Comparison of ENCODE assay signal across 8 cellular contexts in genomic region chr10:89700914-89701237, GRCh38. TPM values are rescaled to one million over a fixed set of nuclear protein-coding genes. Genes with fewer than 3 reads are reported as not detected.
DNase-seq lines count a peak whose midpoint lies in the region; ATAC-seq and TF ChIP-seq lines count a peak whose summit lies in the region.

No MANE protein-coding gene starts in this region.

- ATAC-seq in activated naive CD4-positive, alpha-beta T cell treated with anti-CD3 and anti-CD28 coated beads, Interleukin-2, amount 50 U/mL, for 72 hours = no peak
- no peak for ATAC-seq in stimulated activated memory B cell treated with anti-CD40 and anti-IgM and Interleukin-4, amounts not matched to agents 10 μg/mL and 1 μg/mL and 100 μg/mL, for 72 hours
- ATAC-seq in GM21529 (IDR thresholded peaks at IDR 0.05; ENCODE audit: unreplicated experiment) = no peak
- ATAC-seq in HG03521 (IDR thresholded peaks at IDR 0.05; ENCODE audit: unreplicated experiment) = no peak

- DNase-seq in HL-60 (ENCODE audit: low read depth in 1 of 2, low spot score in 1 of 2) = no peak
- DNase-seq in activated naive CD4-positive, alpha-beta T cell treated with anti-CD3 and anti-CD28 coated beads, Interleukin-2, amount 50 U/mL, for 72 hours (ENCODE audit: low spot score in 2 of 2) = no peak
- DNase-seq in GM10248 (ENCODE audit: extremely low spot score) = no peak
- DNase-seq in anterior cingulate cortex (lab: John Stamatoyannopoulos, UW) = no peak

- TF ChIP-seq CTCF in HL-60 (IDR thresholded peaks at IDR 0.05; ENCODE audit: insufficient read depth, low read length) (no peak), GM10248 (IDR thresholded peaks at IDR 0.05; ENCODE audit: control extremely low read depth, extremely low read depth, low read depth, missing control alignments) (no peak)

- peaks cover 18 to 26% of the 10 kb centered on the region in 2 donors for H3K36me3 Mint-ChIP-seq in activated naive CD4-positive, alpha-beta T cell treated with anti-CD3 and anti-CD28 coated beads, Interleukin-2, amount 50 U/mL, for 72 hours
- H3K36me3 Mint-ChIP-seq in stimulated activated memory B cell treated with anti-CD40 and anti-IgM and Interleukin-4, amounts not matched to agents 10 μg/mL and 1 μg/mL and 100 μg/mL, for 72 hours = peaks cover 1% of the 10 kb centered on the region

- POLR2A ChIA-PET in GM10248 (lab: Yijun Ruan, JAX) = interaction anchor here (0.6 to 1.4 kb wide), 3 partner anchors 42 to 919 kb away, joined by 4 to 12 read pairs (median 6); no protein-coding TSS in a partner anchor

- H3K4me3 Mint-ChIP-seq in stimulated activated memory B cell treated with anti-CD40 and anti-IgM and Interleukin-4, amounts not matched to agents 10 μg/mL and 1 μg/mL and 100 μg/mL, for 72 hours = peak overlapping the region; percentile 93

- H3K4me3 ChIP-seq in HL-60 (replicated peaks; ENCODE audit: insufficient read depth, low read length) = peak overlapping the region; percentile 89
- H3K4me3 ChIP-seq in iPS-18c (ENCODE audit: insufficient read depth, low read depth, low read length) = peak overlapping the region; percentile 84

- peak overlapping the region; percentile 94 to 98 for H3K27ac Mint-ChIP-seq in activated naive CD4-positive, alpha-beta T cell treated with anti-CD3 and anti-CD28 coated beads, Interleukin-2, amount 50 U/mL, for 72 hours
- peak overlapping the region; percentile 89 for H3K27ac Mint-ChIP-seq in stimulated activated memory B cell treated with anti-CD40 and anti-IgM and Interleukin-4, amounts not matched to agents 10 μg/mL and 1 μg/mL and 100 μg/mL, for 72 hours

- H3K27me3 Mint-ChIP-seq in stimulated activated memory B cell treated with anti-CD40 and anti-IgM and Interleukin-4, amounts not matched to agents 10 μg/mL and 1 μg/mL and 100 μg/mL, for 72 hours = no peaks in the 10 kb centered on the region

- H3K4me1 Mint-ChIP-seq in stimulated activated memory B cell treated with anti-CD40 and anti-IgM and Interleukin-4, amounts not matched to agents 10 μg/mL and 1 μg/mL and 100 μg/mL, for 72 hours = peaks cover 26% of the 10 kb centered on the region

- H3K27me3 ChIP-seq in HL-60 (ENCODE audit: insufficient read depth, poor library complexity, severe bottlenecking) = no peaks in the 10 kb centered on the region

- H3K9me3 Mint-ChIP-seq in activated naive CD4-positive, alpha-beta T cell treated with anti-CD3 and anti-CD28 coated beads, Interleukin-2, amount 50 U/mL, for 72 hours = no peaks in the 10 kb centered on the region
- H3K9me3 Mint-ChIP-seq in stimulated activated memory B cell treated with anti-CD40 and anti-IgM and Interleukin-4, amounts not matched to agents 10 μg/mL and 1 μg/mL and 100 μg/mL, for 72 hours = no peaks in the 10 kb centered on the region

- CTCF ChIA-PET in GM10248 (lab: Yijun Ruan, JAX) = interaction anchor here (0.7 to 1.8 kb wide), 14 partner anchors 10 to 70 kb away, joined by 3 to 7 read pairs (median 4); no protein-coding TSS in a partner anchor

- no peaks in the 10 kb centered on the region for H3K9me3 ChIP-seq in iPS-18c (ENCODE audit: control insufficient read depth, insufficient read depth, low read length)

- peak overlapping the region; percentile 79 for H3K27ac ChIP-seq in HL-60 (replicated peaks)

RNA-seq across cellular contexts. Expression of gene KIF20B, which starts 0.5 kb away (rescaled TPM):
- total RNA-seq in activated naive CD4-positive, alpha-beta T cell treated with anti-CD3 and anti-CD28 coated beads, Interleukin-2, amount 50 U/mL, for 72 hours = 10 to 100 TPM; 52.7 to 76.1 TPM

RNA-seq across cellular contexts. Expression of gene PANK1, which starts 55.8 kb away (rescaled TPM):
- total RNA-seq in activated naive CD4-positive, alpha-beta T cell treated with anti-CD3 and anti-CD28 coated beads, Interleukin-2, amount 50 U/mL, for 72 hours = 1 to 10 TPM; 4.0 to 4.4 TPM
